Comparison of ENCODE assay signal across 11 cellular contexts in genomic region chr1:151884445-151884844, GRCh38. TPM values are rescaled to one million over a fixed set of nuclear protein-coding genes. Genes with fewer than 3 reads are reported as not detected.
A peak's percentile ranks its signal among the peaks of the same experiment; 100 is the strongest.
DNase-seq lines count a peak whose midpoint lies in the region; ATAC-seq, FAIRE-seq and TF ChIP-seq lines count a peak whose summit lies in the region.
"Not testable (repeated sequence)": the region's sequence is repeated elsewhere in the genome, so short reads cannot be mapped to it uniquely, and the experiment has no call there.
"Had no signal": no experiment of that assay in that cellular context is flagged by ENCODE, and none has a peak within 500 bp of the region (broad histone marks: within the 10 kb centered on the region; RNA-seq: fewer than 3 reads in every experiment).

No MANE protein-coding gene starts in this region.

- not testable (repeated sequence) for H3K4me3 ChIP-seq in GM12878

- RAD21 ChIA-PET in GM12878 (lab: Charles Lee; ENCODE audit: unreplicated experiment) = interaction anchor here (0.6 kb wide), 1 partner anchor 112 kb away, joined by 3 read pairs; no protein-coding TSS in a partner anchor

- POLR2A ChIA-PET in GM12878 (lab: Charles Lee) = interaction anchor here (0.6 kb wide), 1 partner anchor 13 kb away, joined by 3 read pairs; no protein-coding TSS in a partner anchor

- not testable (repeated sequence) for H3K4me3 Mint-ChIP-seq in memory B cell; stimulated activated memory B cell treated with anti-CD40 and anti-IgM and Interleukin-4, amounts not matched to agents 10 μg/mL and 1 μg/mL and 100 μg/mL, for 72 hours

- FAIRE-seq in GM12891 (lab: Jason Lieb, UNC); GM12878 (lab: Jason Lieb, UNC): not testable (repeated sequence)

- not testable (repeated sequence) for H3K9me3 ChIP-seq in GM12878 (replicated peaks; ENCODE audit: control insufficient read depth, insufficient read depth, low read length)

- H3K9me3 Mint-ChIP-seq in memory B cell; stimulated activated memory B cell treated with anti-CD40 and anti-IgM and Interleukin-4, amounts not matched to agents 10 μg/mL and 1 μg/mL and 100 μg/mL, for 72 hours: not testable (repeated sequence)

- not testable (repeated sequence) for ATAC-seq in GM12878
- peak; percentile 52 for ATAC-seq in memory B cell (ENCODE audit: low read depth)
- ATAC-seq in stimulated activated memory B cell treated with anti-CD40 and anti-IgM and Interleukin-4, amounts not matched to agents 10 μg/mL and 1 μg/mL and 100 μg/mL, for 72 hours = peak; percentile 71

- CTCF ChIA-PET in GM12878 (lab: Yijun Ruan, JAX) = interaction anchor here (0.6 to 1.3 kb wide), 6 partner anchors 40 to 325 kb away, joined by 3 to 6 read pairs (median 4); no protein-coding TSS in a partner anchor

- H3K36me3 Mint-ChIP-seq in memory B cell = peaks cover 19% of the 10 kb centered on the region
- H3K36me3 Mint-ChIP-seq in stimulated activated memory B cell treated with anti-CD40 and anti-IgM and Interleukin-4, amounts not matched to agents 10 μg/mL and 1 μg/mL and 100 μg/mL, for 72 hours = peaks cover 52% of the 10 kb centered on the region

- WGBS in GM12878 (ENCODE audit: insufficient coverage, insufficient replicate concordance, low lambda C conversion rate, missing lambda C conversion rate) = 100% methylated on average over 2 of the region's 3 CpGs

- H3K4me1 ChIP-seq in GM12878 (ENCODE audit: control insufficient read depth, insufficient read depth, low read length) = not testable (repeated sequence)

- not testable (repeated sequence) for TF ChIP-seq RAD21 in GM12878 (IDR thresholded peaks at IDR 0.05; ENCODE audit: insufficient read depth, low read depth, low read length)

- not testable (repeated sequence) for H2AFZ ChIP-seq in GM12878 (ENCODE audit: control insufficient read depth, low read depth, low read length)

- in situ Hi-C loops in GM12878 (cut with MboI) = not testable (repeated sequence)

- not testable (repeated sequence) for H3K27ac ChIP-seq in GM12878 (ENCODE audit: control insufficient read depth, insufficient read depth)

- not testable (repeated sequence) for TF ChIP-seq EP300 in GM12878 (IDR thresholded peaks at IDR 0.05; ENCODE audit: borderline replicate concordance in 1 of 2, control insufficient read depth in 1 of 2, low read depth in 2 of 2, low read length in 2 of 2)

- not testable (repeated sequence) for H3K4me2 ChIP-seq in GM12878 (ENCODE audit: control insufficient read depth, insufficient read depth)

- not testable (repeated sequence) for H3K79me2 ChIP-seq in GM12878 (ENCODE audit: control insufficient read depth, insufficient read depth, low read length)

- BruUV-seq in GM12878 (replicated peaks; lab: Mats Ljungman, UMichigan) = not testable (repeated sequence)

- DNase-seq in GM12891 (ENCODE audit: insufficient read length, low spot score); GM12878 (ENCODE audit: low read depth, low spot score); memory B cell (ENCODE audit: low spot score in 2 of 2): not testable (repeated sequence)

- TF ChIP-seq POLR2A in GM12891 (IDR thresholded peaks at IDR 0.05; ENCODE audit: low read depth, low read length); GM12878 (IDR thresholded peaks at IDR 0.05; ENCODE audit: low read depth, low read length): not testable (repeated sequence)

- H3K27ac Mint-ChIP-seq in memory B cell = not testable (repeated sequence)
- peak overlapping the region; percentile 46 for H3K27ac Mint-ChIP-seq in stimulated activated memory B cell treated with anti-CD40 and anti-IgM and Interleukin-4, amounts not matched to agents 10 μg/mL and 1 μg/mL and 100 μg/mL, for 72 hours

- H3K4me1 Mint-ChIP-seq in memory B cell; stimulated activated memory B cell treated with anti-CD40 and anti-IgM and Interleukin-4, amounts not matched to agents 10 μg/mL and 1 μg/mL and 100 μg/mL, for 72 hours: not testable (repeated sequence)

- not testable (repeated sequence) for H4K20me1 ChIP-seq in GM12878 (ENCODE audit: control insufficient read depth, insufficient read depth)

- TF ChIP-seq CTCF in GM12878 (IDR thresholded peaks at IDR 0.05 in 2 of 3, conservative IDR thresholded peaks at IDR 0.05 in 1 of 3; ENCODE audit: control insufficient read depth in 2 of 3, extremely low read depth in 1 of 3, insufficient read depth in 1 of 3, low read depth in 3 of 3, low read length in 3 of 3) = not testable (repeated sequence)

- SMC1A ChIA-PET in GM12878 (lab: Charles Lee; ENCODE audit: uncharacterized antibody, unreplicated experiment) = interaction anchor here (1.1 kb wide), 1 partner anchor 117 kb away, joined by 4 read pairs; no protein-coding TSS in a partner anchor

- H3K9ac ChIP-seq in GM12878 (ENCODE audit: control insufficient read depth, insufficient read depth, low read length) = not testable (repeated sequence)

- not testable (repeated sequence) for H3K27me3 Mint-ChIP-seq in memory B cell; stimulated activated memory B cell treated with anti-CD40 and anti-IgM and Interleukin-4, amounts not matched to agents 10 μg/mL and 1 μg/mL and 100 μg/mL, for 72 hours

- H3K36me3 ChIP-seq in GM12878 (ENCODE audit: control insufficient read depth in 2 of 2, insufficient read depth in 2 of 2, low read length in 1 of 2) = not testable (repeated sequence)

- intact Hi-C loops in GM12878 (cut with micrococcal nuclease; ENCODE audit: unreplicated experiment) = not testable (repeated sequence)

- H3K27me3 ChIP-seq in GM12878 (replicated peaks in 1 of 2; ENCODE audit: control insufficient read depth in 2 of 2, insufficient read depth in 2 of 2, low read length in 1 of 2) = not testable (repeated sequence)

RNA-seq across cellular contexts. Expression of gene THEM4, which starts 24.9 kb away (rescaled TPM):
- 6.1 TPM for polyA plus RNA-seq in GM12891 (2012; ENCODE audit: low read depth, missing spikeins)
- total RNA-seq in GM12878 (2013; cell fraction: nucleolus; rRNA removed) = 17.5 and 19.0 TPM in 2 replicates
- 13.2 and 14.1 TPM in 2 replicates for total RNA-seq in GM12878 (2014; rRNA removed)
- 16.7 and 17.1 TPM in 2 replicates for total RNA-seq in GM12878 (2014; rRNA removed; fragmentation: Illumina TruSeq; extraction: Trizol)
- total RNA-seq in GM12878 (2021) = 11.7 and 13.2 TPM in 2 replicates
- 7.3 TPM for polyA plus RNA-seq in GM12878 (2011; ENCODE audit: low read depth)
- 18.6 and 21.9 TPM in 2 replicates for polyA plus RNA-seq in GM12878 (2011; rRNA removed)
- 11.2 TPM in 2 replicates for polyA plus RNA-seq in GM12878 (2011; cell fraction: cytosol; rRNA removed)
- polyA plus RNA-seq in GM12878 (2011; cell fraction: nucleus; rRNA removed) = 7.2 and 10.5 TPM in 2 replicates
- 8.5 and 10.9 TPM in 2 replicates for polyA plus RNA-seq in GM12878 (2012)
- 26.0 and 26.8 TPM in 2 replicates for polyA plus RNA-seq in GM12878 (2014; fragmentation: Illumina TruSeq; extraction: Trizol)
- 1 to 10 TPM; 3.4 to 7.2 TPM for polyA plus RNA-seq in GM12878 (2014; fragmentation: Nextera tagmentation; extraction: Ambion mirVana)
- polyA plus RNA-seq in GM12878 (2014; rRNA removed) = 22.6 and 30.8 TPM in 2 replicates
- polyA plus RNA-seq in GM12878 (2016; fragmentation: Nextera tagmentation; extraction: Ambion mirVana) = 10 to 100 TPM; 21.9 to 25.4 TPM
- 7.5 and 9.0 TPM in 2 replicates for polyA minus RNA-seq in GM12878 (2011; rRNA and poly(A)+ RNA removed)
- 1.7 and 2.3 TPM in 2 replicates for polyA minus RNA-seq in GM12878 (2011; cell fraction: cytosol; rRNA and poly(A)+ RNA removed)
- polyA minus RNA-seq in GM12878 (2011; cell fraction: nucleus; rRNA and poly(A)+ RNA removed) = 3.1 and 4.3 TPM in 2 replicates

RNA-seq across cellular contexts. Expression of gene THEM5, which starts 30.9 kb away (rescaled TPM):
- polyA plus RNA-seq in GM12891 (2012; ENCODE audit: low read depth, missing spikeins) = not detected
- not detected in 2 replicates for total RNA-seq in GM12878 (2013; cell fraction: nucleolus; rRNA removed)
- not detected in 2 replicates for total RNA-seq in GM12878 (2014; rRNA removed)
- total RNA-seq in GM12878 (2014; rRNA removed; fragmentation: Illumina TruSeq; extraction: Trizol) = not detected in 2 replicates
- total RNA-seq in GM12878 (2021) = not detected in 2 replicates
- not detected for polyA plus RNA-seq in GM12878 (2011; ENCODE audit: low read depth)
- polyA plus RNA-seq in GM12878 (2011; rRNA removed) = not detected in 2 replicates
- not detected in 2 replicates for polyA plus RNA-seq in GM12878 (2011; cell fraction: cytosol; rRNA removed)
- not detected in 2 replicates for polyA plus RNA-seq in GM12878 (2011; cell fraction: nucleus; rRNA removed)
- polyA plus RNA-seq in GM12878 (2012) = not detected in 2 replicates
- polyA plus RNA-seq in GM12878 (2014; fragmentation: Illumina TruSeq; extraction: Trizol) = not detected in 2 replicates
- polyA plus RNA-seq in GM12878 (2014; fragmentation: Nextera tagmentation; extraction: Ambion mirVana) = not detected
- not detected in 2 replicates for polyA plus RNA-seq in GM12878 (2014; rRNA removed)
- polyA plus RNA-seq in GM12878 (2016; fragmentation: Nextera tagmentation; extraction: Ambion mirVana) = under 1 TPM in 1 of 2 experiments, not detected in 1; 0.16 TPM
- not detected in 2 replicates for polyA minus RNA-seq in GM12878 (2011; rRNA and poly(A)+ RNA removed)
- polyA minus RNA-seq in GM12878 (2011; cell fraction: cytosol; rRNA and poly(A)+ RNA removed) = not detected in 2 replicates
- not detected in 2 replicates for polyA minus RNA-seq in GM12878 (2011; cell fraction: nucleus; rRNA and poly(A)+ RNA removed)
- total RNA-seq: A673; Caco-2; Calu3; CD4-positive, alpha-beta T cell; CD8-positive, alpha-beta T cell had no signal
- polyA plus RNA-seq: AG04450, BJ had no signal

RNA-seq across cellular contexts. Expression of gene C2CD4D, which starts 44.8 kb away (rescaled TPM):
- not detected for polyA plus RNA-seq in GM12891 (2012; ENCODE audit: low read depth, missing spikeins)
- total RNA-seq in GM12878 (2013; cell fraction: nucleolus; rRNA removed) = 0.50 and 0.54 TPM in 2 replicates
- total RNA-seq in GM12878 (2014; rRNA removed) (0.11 TPM in 1 of 2 replicates, not detected in the other), GM12878 (2014; rRNA removed; fragmentation: Illumina TruSeq; extraction: Trizol) (not detected in 2 replicates), GM12878 (2021) (0.51 and 0.67 TPM in 2 replicates)
- polyA plus RNA-seq in GM12878 (2011; ENCODE audit: low read depth) = not detected
- polyA plus RNA-seq in GM12878 (2011; rRNA removed) (0.04 and 0.16 TPM in 2 replicates), GM12878 (2014; fragmentation: Illumina TruSeq; extraction: Trizol) (not detected in 2 replicates), GM12878 (2014; fragmentation: Nextera tagmentation; extraction: Ambion mirVana) (under 1 TPM in 1 of 2 experiments, not detected in 1; 0.03 TPM), GM12878 (2014; rRNA removed) (0.09 and 0.51 TPM in 2 replicates), GM12878 (2016; fragmentation: Nextera tagmentation; extraction: Ambion mirVana) (under 1 TPM; 0.09 to 0.27 TPM)
- 0.12 and 0.43 TPM in 2 replicates for polyA plus RNA-seq in GM12878 (2011; cell fraction: cytosol; rRNA removed)
- 0.94 and 1.0 TPM in 2 replicates for polyA plus RNA-seq in GM12878 (2011; cell fraction: nucleus; rRNA removed)
- 0.10 and 0.16 TPM in 2 replicates for polyA plus RNA-seq in GM12878 (2012)
- polyA minus RNA-seq in GM12878 (2011; rRNA and poly(A)+ RNA removed) = not detected in 2 replicates
- polyA minus RNA-seq in GM12878 (2011; cell fraction: cytosol; rRNA and poly(A)+ RNA removed) = not detected in 2 replicates
- 0.85 and 1.6 TPM in 2 replicates for polyA minus RNA-seq in GM12878 (2011; cell fraction: nucleus; rRNA and poly(A)+ RNA removed)
- total RNA-seq: A673 had no signal
- polyA plus RNA-seq: AG04450, BJ had no signal

RNA-seq across cellular contexts. Expression of gene RORC, which starts 52.8 kb away (rescaled TPM):
- polyA plus RNA-seq in GM12891 (2012; ENCODE audit: low read depth, missing spikeins) = not detected
- total RNA-seq in GM12878 (2013; cell fraction: nucleolus; rRNA removed) = not detected in 2 replicates
- not detected in 2 replicates for total RNA-seq in GM12878 (2014; rRNA removed)
- total RNA-seq in GM12878 (2014; rRNA removed; fragmentation: Illumina TruSeq; extraction: Trizol) = not detected in 2 replicates
- 0.05 TPM in 1 of 2 replicates, not detected in the other for total RNA-seq in GM12878 (2021)
- polyA plus RNA-seq in GM12878 (2011; ENCODE audit: low read depth) = not detected
- not detected in 2 replicates for polyA plus RNA-seq in GM12878 (2011; rRNA removed)
- 0.02 TPM in 1 of 2 replicates, not detected in the other for polyA plus RNA-seq in GM12878 (2011; cell fraction: cytosol; rRNA removed)
- not detected in 2 replicates for polyA plus RNA-seq in GM12878 (2011; cell fraction: nucleus; rRNA removed)
- polyA plus RNA-seq in GM12878 (2012) = not detected in 2 replicates
- polyA plus RNA-seq in GM12878 (2014; fragmentation: Illumina TruSeq; extraction: Trizol) = not detected in 2 replicates
- not detected for polyA plus RNA-seq in GM12878 (2014; fragmentation: Nextera tagmentation; extraction: Ambion mirVana)
- not detected in 2 replicates for polyA plus RNA-seq in GM12878 (2014; rRNA removed)
- not detected for polyA plus RNA-seq in GM12878 (2016; fragmentation: Nextera tagmentation; extraction: Ambion mirVana)
- polyA minus RNA-seq in GM12878 (2011; rRNA and poly(A)+ RNA removed) = not detected in 2 replicates
- not detected in 2 replicates for polyA minus RNA-seq in GM12878 (2011; cell fraction: cytosol; rRNA and poly(A)+ RNA removed)
- not detected in 2 replicates for polyA minus RNA-seq in GM12878 (2011; cell fraction: nucleus; rRNA and poly(A)+ RNA removed)
- total RNA-seq: A673, Caco-2 had no signal
- polyA plus RNA-seq: AG04450, BJ had no signal
